8 cellular contexts compared by ENCODE assay signal in genomic region chr13:113448885-113449692, GRCh38. TPM values are rescaled to one million over a fixed set of nuclear protein-coding genes. Genes with fewer than 3 reads are reported as not detected.
A peak's percentile ranks its signal among the peaks of the same experiment; 100 is the strongest.
DNase-seq lines count a peak whose midpoint lies in the region; ATAC-seq, FAIRE-seq and TF ChIP-seq lines count a peak whose summit lies in the region.

No MANE protein-coding gene starts in this region.

- H3K9me3 Mint-ChIP-seq in activated naive CD8-positive, alpha-beta T cell treated with anti-CD3 and anti-CD28 coated beads for 36 hours: no peaks in the 10 kb centered on the region
- no peaks in the 10 kb centered on the region for H3K9me3 Mint-ChIP-seq in memory B cell

- ATAC-seq in memory B cell (ENCODE audit: low read depth): peak; percentile 45

- peak overlapping the region; percentile 34 for H3K27ac Mint-ChIP-seq in activated naive CD8-positive, alpha-beta T cell treated with anti-CD3 and anti-CD28 coated beads for 36 hours
- peak overlapping the region; percentile 70 for H3K27ac Mint-ChIP-seq in memory B cell

- H3K4me1 Mint-ChIP-seq in activated naive CD8-positive, alpha-beta T cell treated with anti-CD3 and anti-CD28 coated beads for 36 hours: no peaks in the 10 kb centered on the region
- peaks cover 25% of the 10 kb centered on the region for H3K4me1 Mint-ChIP-seq in memory B cell

- H3K27me3 ChIP-seq in GM06990 (replicated peaks; ENCODE audit: control insufficient read depth, insufficient read depth, low read length) (no peaks in the 10 kb centered on the region), Karpas-422 (ENCODE audit: low read length) (no peaks in the 10 kb centered on the region), MG63 (no peaks in the 10 kb centered on the region)

- H3K79me2 ChIP-seq in Karpas-422 (ENCODE audit: low read length): peaks cover 4% of the 10 kb centered on the region

- H3K4me3 ChIP-seq in GM06990 (replicated peaks; ENCODE audit: low read depth, low read length): peak overlapping the region; percentile 69
- H3K4me3 ChIP-seq in Karpas-422 (ENCODE audit: low read length): peak overlapping the region; percentile 83
- H3K4me3 ChIP-seq in MG63: no peak overlapping the region

- peak overlapping the region; percentile 91 for H3K27ac ChIP-seq in Karpas-422 (ENCODE audit: low read length)

- peak overlapping the region; percentile 23; the same call in 1 of the 2 replicates for H2AFZ ChIP-seq in Karpas-422 (ENCODE audit: low read length)

- no peak for TF ChIP-seq CTCF in GM06990 (IDR thresholded peaks at IDR 0.05; ENCODE audit: insufficient read depth, low read length, poor library complexity, severe bottlenecking)

- no peak for TF ChIP-seq POLR2A in H54 (IDR thresholded peaks at IDR 0.05; ENCODE audit: low read depth, low read length)

- peaks cover 4% of the 10 kb centered on the region for H3K36me3 Mint-ChIP-seq in activated naive CD8-positive, alpha-beta T cell treated with anti-CD3 and anti-CD28 coated beads for 36 hours
- peaks cover 2% of the 10 kb centered on the region for H3K36me3 Mint-ChIP-seq in memory B cell

- peak overlapping the region; percentile 98 for H3K9ac ChIP-seq in Karpas-422 (ENCODE audit: low read length)

- H3K36me3 ChIP-seq in GM06990 (ENCODE audit: control insufficient read depth, insufficient read depth, low read length) (peaks cover 6% of the 10 kb centered on the region; the same call in 1 of the 2 replicates), Karpas-422 (ENCODE audit: insufficient read depth, low read length) (peaks cover 15% of the 10 kb centered on the region), MG63 (peaks cover 9% of the 10 kb centered on the region; the same call in 1 of the 2 replicates)

- no peaks in the 10 kb centered on the region for H3K9me2 ChIP-seq in Karpas-422 (replicated peaks; ENCODE audit: insufficient read depth, low read length)

- H4K20me1 ChIP-seq in Karpas-422 (ENCODE audit: insufficient read depth, low read depth, low read length): no peaks in the 10 kb centered on the region; the same call in 1 of the 2 replicates

- peak overlapping the region; percentile 22 for H3K4me3 Mint-ChIP-seq in activated naive CD8-positive, alpha-beta T cell treated with anti-CD3 and anti-CD28 coated beads for 36 hours
- peak overlapping the region; percentile 70 for H3K4me3 Mint-ChIP-seq in memory B cell

- no peaks in the 10 kb centered on the region for H3K27me3 Mint-ChIP-seq in activated naive CD8-positive, alpha-beta T cell treated with anti-CD3 and anti-CD28 coated beads for 36 hours
- H3K27me3 Mint-ChIP-seq in memory B cell: no peaks in the 10 kb centered on the region

- peaks cover 89% of the 10 kb centered on the region for H3K4me1 ChIP-seq in Karpas-422 (ENCODE audit: low read length)

- peak overlapping the region; percentile 92 for H3K4me2 ChIP-seq in Karpas-422 (ENCODE audit: low read depth, low read length, poor library complexity, severe bottlenecking)

- H3K9me3 ChIP-seq in Karpas-422 (ENCODE audit: low read length): peaks cover 5% of the 10 kb centered on the region; the same call in 1 of the 2 replicates
- H3K9me3 ChIP-seq in MG63: no peaks in the 10 kb centered on the region

- no peak for FAIRE-seq in H54 (lab: Jason Lieb, UNC)

- DNase-seq in GM06990 (ENCODE audit: extremely low read depth, insufficient read length): no peak
- peak; percentile 100 for DNase-seq in Karpas-422
- peak; percentile 97 for DNase-seq in RPMI8226
- no peak for DNase-seq in activated naive CD8-positive, alpha-beta T cell treated with anti-CD3 and anti-CD28 coated beads for 36 hours
- peak in 1 of 2 donors; percentile 39 for DNase-seq in memory B cell (ENCODE audit: low spot score in 2 of 2)
- DNase-seq in H54 (ENCODE audit: insufficient read length, low spot score): no peak
- DNase-seq in NCI-H510A (lab: John Stamatoyannopoulos, UW): no peak
- DNase-seq in MG63: no peak

RNA-seq across cellular contexts. Expression of gene ADPRHL1, which starts 4.2 kb away (rescaled TPM):
- total RNA-seq in Karpas-422 (2014; rRNA removed; shearing (Covaris generic); ENCODE audit: low replicate concordance): 8.9 and 10.2 TPM in 2 replicates
- total RNA-seq in activated naive CD8-positive, alpha-beta T cell treated with anti-CD3 and anti-CD28 coated beads for 36 hours: under 1 TPM; 0.44 to 0.56 TPM
- total RNA-seq in MG63 (2014; rRNA removed; shearing (Covaris generic); ENCODE audit: low replicate concordance): 0.96 and 2.8 TPM in 2 replicates

RNA-seq across cellular contexts. Expression of gene DCUN1D2, which starts 41.4 kb away (rescaled TPM):
- total RNA-seq in Karpas-422 (2014; rRNA removed; shearing (Covaris generic); ENCODE audit: low replicate concordance): 26.2 and 31.1 TPM in 2 replicates
- total RNA-seq in activated naive CD8-positive, alpha-beta T cell treated with anti-CD3 and anti-CD28 coated beads for 36 hours: 10 to 100 TPM; 11.0 to 13.9 TPM
- 6.0 and 6.8 TPM in 2 replicates for total RNA-seq in MG63 (2014; rRNA removed; shearing (Covaris generic); ENCODE audit: low replicate concordance)

Comparison
In these comparisons a context has a peak if more than half of its experiments do, and no peak if none do; other contexts are left out.
1. DNase-seq: peak in Karpas-422 (single experiment) and RPMI8226 (single experiment); none in GM06990 (single experiment), activated naive CD8-positive, alpha-beta T cell treated with anti-CD3 and anti-CD28 coated beads for 36 hours (single experiment), H54 (single experiment), NCI-H510A (single experiment) and MG63 (single experiment).